ENCODE assay signal across 10 cellular contexts in genomic region chr4:141654098-141654497, GRCh38. TPM values are rescaled to one million over a fixed set of nuclear protein-coding genes. Genes with fewer than 3 reads are reported as not detected.
DNase-seq lines count a peak whose midpoint lies in the region; ATAC-seq and TF ChIP-seq lines count a peak whose summit lies in the region.
"Had no signal": no experiment of that assay in that cellular context is flagged by ENCODE, and none has a peak within 500 bp of the region (broad histone marks: within the 10 kb centered on the region; RNA-seq: fewer than 3 reads in every experiment).

No MANE protein-coding gene starts in this region.

- peaks cover 33% of the 10 kb centered on the region for H3K4me1 ChIP-seq in SJSA1 (replicated peaks)

- no peak overlapping the region for H3K27ac ChIP-seq in SJSA1
- H3K27ac ChIP-seq: SK-N-MC had no signal

- intact Hi-C loops in Right ventricle myocardium inferior (cut with DNase I), result no loop called here

- ATAC-seq in Right ventricle myocardium inferior, result peak; percentile 56

- no peak overlapping the region for H3K4me3 ChIP-seq in SJSA1
- no peak overlapping the region for H3K4me3 ChIP-seq in retinal pigment epithelial cell (ENCODE audit: low read length)
- H3K4me3 ChIP-seq: SK-N-MC had no signal

- H3K27me3 ChIP-seq in SJSA1 (replicated peaks), result no peaks in the 10 kb centered on the region

- H3K9me3 ChIP-seq in SJSA1 (replicated peaks), result no peaks in the 10 kb centered on the region

- DNase-seq in GM13976 (ENCODE audit: low spot score) (no peak), SJSA1 (ENCODE audit: low read depth in 1 of 2, low spot score in 2 of 2) (peak; percentile 50 to 62), Right ventricle myocardium inferior (ENCODE audit: missing footprints) (peak; percentile 62), retinal pigment epithelial cell (ENCODE audit: low read depth) (no peak), middle frontal gyrus (ENCODE audit: extremely low spot score, low spot score) (no peak), NCI-H146 treated with DMSO at 0.1 percent for 48 hours (lab: John Stamatoyannopoulos, UW; ENCODE audit: unreplicated experiment) (no peak), DMS114 treated with DMSO at 0.1 percent for 48 hours (lab: John Stamatoyannopoulos, UW; ENCODE audit: unreplicated experiment) (no peak), SW 1271 (lab: John Stamatoyannopoulos, UW) (no peak)
- DNase-seq: effector CD4-positive, alpha-beta T cell had no signal

- no peaks in the 10 kb centered on the region; the same call in 1 of the 2 replicates for H3K36me3 ChIP-seq in SJSA1

- TF ChIP-seq CTCF in GM13976 (IDR thresholded peaks at IDR 0.05; ENCODE audit: borderline replicate concordance, control extremely low read depth, extremely low read depth, insufficient read depth, missing control alignments), result peak; percentile 26
- peak; percentile 71 for TF ChIP-seq CTCF in retinal pigment epithelial cell (conservative IDR thresholded peaks at IDR 0.05; ENCODE audit: low read depth, low read length)

- in situ Hi-C loops in GM13976 (cut with MboI; ENCODE audit: low sequenced_read_pairs, unreplicated experiment), result no loop called here

RNA-seq across cellular contexts. Expression of gene IL15, which starts 17.7 kb away (rescaled TPM):
- 6.4 and 8.9 TPM in 2 replicates for total RNA-seq in SJSA1 (2014; rRNA removed; shearing (Covaris generic))
- total RNA-seq in Right ventricle myocardium inferior, result 1.6 TPM

Comparison
In these comparisons a context has a peak if more than half of its experiments do, and no peak if none do; other contexts are left out.
1. DNase-seq: peak in SJSA1 (2 of 2) and Right ventricle myocardium inferior (single experiment); none in GM13976 (single experiment), retinal pigment epithelial cell (single experiment), middle frontal gyrus (single experiment), NCI-H146 treated with DMSO at 0.1 percent for 48 hours (single experiment), DMS114 treated with DMSO at 0.1 percent for 48 hours (single experiment) and SW 1271 (0 of 2).